7 cellular contexts compared by ENCODE assay signal in genomic region chr4:130165381-130165780, GRCh38.
"Had no signal": no experiment of that assay in that cellular context is flagged by ENCODE, and none has a peak within 500 bp of the region (broad histone marks: within the 10 kb centered on the region; RNA-seq: fewer than 3 reads in every experiment).

No MANE protein-coding gene starts in this region.

- FAIRE-seq: HTR-8/SVneo had no signal

- ATAC-seq: HCT116 had no signal

- DNase-seq: GOT3, H7, HFFc6, KG1 had no signal

- H3K4me1 ChIP-seq: HAP-1 had no signal

- H3K36me3 ChIP-seq: HAP-1 had no signal

- H3K9me3 ChIP-seq: HAP-1 had no signal

- H3K4me3 ChIP-seq: HAP-1 had no signal
